Comparison of ENCODE assay signal across 19 cellular contexts in the genomic region with DNA sequence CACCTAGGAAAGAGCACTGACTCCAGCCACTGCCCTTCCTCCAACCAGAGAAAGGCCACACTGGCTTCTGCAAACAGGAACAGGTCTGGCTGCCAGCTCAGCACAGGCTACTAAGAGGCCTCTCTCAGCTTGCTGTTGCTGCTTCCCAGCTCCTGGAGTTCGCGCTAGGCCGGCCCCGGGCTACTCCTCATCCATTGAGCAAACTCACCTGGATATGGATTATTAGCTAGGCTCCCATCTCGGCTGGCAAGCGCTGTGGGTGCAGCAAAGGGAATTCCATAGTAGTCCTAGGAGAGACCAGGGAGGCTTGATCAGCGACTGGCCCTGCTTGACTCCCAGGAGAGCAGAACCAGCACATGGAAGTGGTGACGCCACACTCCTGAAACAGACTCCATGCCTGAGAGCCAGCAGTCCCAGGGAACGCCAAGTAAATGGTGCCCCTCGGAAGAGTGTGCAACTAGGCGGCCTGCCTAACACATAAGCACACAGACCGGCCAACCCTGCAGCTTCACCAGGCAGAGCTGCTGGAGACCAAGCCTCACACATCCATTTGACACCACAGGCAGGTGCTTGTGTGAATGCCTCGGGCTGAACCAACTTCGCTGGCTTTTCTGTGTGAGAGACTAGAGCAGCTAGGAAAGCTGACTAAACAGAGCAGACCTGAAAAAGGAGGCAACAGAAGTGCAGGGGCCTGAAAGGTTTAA.
A peak's percentile ranks its signal among the peaks of the same experiment; 100 is the strongest.
DNase-seq lines count a peak whose midpoint lies in the region; ATAC-seq, FAIRE-seq and TF ChIP-seq lines count a peak whose summit lies in the region.
"Had no signal": no experiment of that assay in that cellular context is flagged by ENCODE, and none has a peak within 500 bp of the region (broad histone marks: within the 10 kb centered on the region; RNA-seq: fewer than 3 reads in every experiment).

No MANE protein-coding gene starts in this region.

- CTCF ChIA-PET in MCF 10A (lab: Yijun Ruan, JAX), result interaction anchor here (0.7 to 6.0 kb wide), 9 partner anchors 10 to 330 kb away, joined by 3 to 22 read pairs (median 4); no protein-coding TSS in a partner anchor
- CTCF ChIA-PET in K562 (lab: Yijun Ruan, JAX; ENCODE audit: low intra/inter-chr PET ratio), result no interaction called here

- H3K27me3 ChIP-seq in K562 (ENCODE audit: control insufficient read depth in 2 of 2, insufficient read depth in 2 of 2, low read length in 2 of 2) (no peaks in the 10 kb centered on the region), spleen (replicated peaks in 1 of 7) (no peaks in the 10 kb centered on the region), WERI-Rb-1 (ENCODE audit: insufficient read depth, low read depth, severe bottlenecking) (no peaks in the 10 kb centered on the region), gastroesophageal sphincter (no peaks in the 10 kb centered on the region)

- POLR2A ChIA-PET in MCF 10A (lab: Yijun Ruan, JAX) (interaction anchor here (0.7 to 1.5 kb wide), 5 partner anchors 9 to 62 kb away, joined by 3 to 6 read pairs (median 3); no protein-coding TSS in a partner anchor), K562 (lab: Yijun Ruan, JAX) (interaction anchor here (0.7 to 1.5 kb wide), 7 partner anchors 10 to 113 kb away, joined by 3 to 5 read pairs (median 3); no protein-coding TSS in a partner anchor)

- no peak for TF ChIP-seq RAD21 in K562 (CRISPR knock-in tag; conservative IDR thresholded peaks at IDR 0.05 in 1 of 2, IDR thresholded peaks at IDR 0.05 in 1 of 2)

- no peak overlapping the region for H3K9ac ChIP-seq in K562 (ENCODE audit: insufficient read depth in 1 of 2, low read depth in 2 of 2, low read length in 2 of 2)

- FAIRE-seq in K562 (lab: Jason Lieb, UNC), result no peak
- FAIRE-seq: HTR-8/SVneo had no signal

- TF ChIP-seq EP300 in K562 (IDR thresholded peaks at IDR 0.05; ENCODE audit: low read length) (no peak), gastroesophageal sphincter (IDR thresholded peaks at IDR 0.05) (no peak)

- intact Hi-C loops in MCF 10A (cut with micrococcal nuclease) (loop anchor here (10.0 kb wide), 1 partner anchor 109 kb away; a partner anchor contains a TSS), K562 (cut with micrococcal nuclease) (loop anchor here (10.0 kb wide), 2 partner anchors 151 to 189 kb away; no protein-coding TSS in a partner anchor), spleen (cut with DNase I; ENCODE audit: low total_unique reads) (no loop called here)

- WGBS in K562 (ENCODE audit: insufficient coverage, low coverage, missing lambda C conversion rate), result 98% methylated on average over 10 of the region's 14 CpGs
- WGBS in spleen, 5 donors, result 90 to 96% (median 95%) methylated on average over 10 to 14 of the region's 14 CpGs
- WGBS in gastroesophageal sphincter (ENCODE audit: low coverage in 1 of 2), 2 donors, result 79% methylated on average over 2 of the region's 14 CpGs; no CpG with 5 or more reads in 1 of the 2 donors

- H3K4me3 Mint-ChIP-seq in MCF 10A (ENCODE audit: unreplicated experiment) (no peak overlapping the region), memory B cell (no peak overlapping the region)
- H3K4me3 Mint-ChIP-seq: CD8-positive, alpha-beta T cell; WTC11 had no signal

- BruUV-seq in MCF 10A (replicated peaks; lab: Mats Ljungman, UMichigan) (no TSS peak), K562 (replicated peaks; lab: Mats Ljungman, UMichigan) (no TSS peak)

- ATAC-seq in K562, result no peak
- no peak for ATAC-seq in memory B cell (ENCODE audit: low read depth)
- no peak for ATAC-seq in gastroesophageal sphincter
- ATAC-seq: CD8-positive, alpha-beta T cell had no signal

- H3K9me3 ChIP-seq in K562 (replicated peaks; ENCODE audit: control insufficient read depth, insufficient read depth, low read depth, low read length) (no peaks in the 10 kb centered on the region), spleen (no peaks in the 10 kb centered on the region), WERI-Rb-1 (ENCODE audit: severe bottlenecking) (no peaks in the 10 kb centered on the region), gastroesophageal sphincter (no peaks in the 10 kb centered on the region)

- H3K9me3 Mint-ChIP-seq in MCF 10A (ENCODE audit: unreplicated experiment), result no peaks in the 10 kb centered on the region
- no peaks in the 10 kb centered on the region for H3K9me3 Mint-ChIP-seq in memory B cell
- H3K9me3 Mint-ChIP-seq: CD8-positive, alpha-beta T cell; neural crest cell; WTC11 had no signal

- H3K27ac ChIP-seq in K562 (ENCODE audit: extremely low read depth, low read depth, low read length) (no peak overlapping the region), spleen (peak overlapping the region in 1 of 8 donors; percentile 14), WERI-Rb-1 (no peak overlapping the region), gastroesophageal sphincter (no peak overlapping the region)
- H3K27ac ChIP-seq: coronary artery had no signal

- no peaks in the 10 kb centered on the region for H3K79me2 ChIP-seq in K562 (ENCODE audit: control insufficient read depth, insufficient read depth, low read length)

- no peaks in the 10 kb centered on the region for H3K27me3 Mint-ChIP-seq in MCF 10A (ENCODE audit: insufficient read depth, unreplicated experiment)
- no peaks in the 10 kb centered on the region for H3K27me3 Mint-ChIP-seq in memory B cell

- no peak overlapping the region for H3K4me2 ChIP-seq in K562 (ENCODE audit: insufficient read depth, low read length)

- in situ Hi-C loops in T47D (cut with HindIII; ENCODE audit: low pct_unique_long_range_greater_than_20kb, low sequenced_read_pairs), result no loop called here
- in situ Hi-C loops in K562 (cut with MboI), result no loop called here

- no peaks in the 10 kb centered on the region for H4K20me1 ChIP-seq in K562 (replicated peaks; ENCODE audit: control insufficient read depth, insufficient read depth, low read length)

- no peak overlapping the region for H2AFZ ChIP-seq in K562 (ENCODE audit: low read depth, low read length)

- no peak for TF ChIP-seq POLR2A in K562 (conservative IDR thresholded peaks at IDR 0.05)
- TF ChIP-seq POLR2A in spleen (IDR thresholded peaks at IDR 0.05), result no peak
- TF ChIP-seq POLR2A in gastroesophageal sphincter (IDR thresholded peaks at IDR 0.05), result no peak

- H3K27ac Mint-ChIP-seq in MCF 10A (ENCODE audit: low read depth, unreplicated experiment), result no peak overlapping the region
- H3K27ac Mint-ChIP-seq in memory B cell, result peak overlapping the region; percentile 73
- H3K27ac Mint-ChIP-seq: CD8-positive, alpha-beta T cell; WTC11 had no signal

- peak; percentile 32 to 65 for DNase-seq in T47D (ENCODE audit: low read depth in 1 of 2, low spot score in 1 of 2)
- DNase-seq in MCF 10A (ENCODE audit: unreplicated experiment), result no peak
- DNase-seq in K562 (ENCODE audit: extremely low read depth in 1 of 4, low spot score in 3 of 4), result no peak
- DNase-seq in memory B cell (ENCODE audit: low spot score in 2 of 2), result no peak
- peak; percentile 72 for DNase-seq in spleen
- DNase-seq in WERI-Rb-1, result no peak
- DNase-seq in activated CD8-positive, alpha-beta memory T cell treated with anti-CD3 and anti-CD28 coated beads, Interleukin-2, amount 50 U/mL, for 48 hours, result no peak
- DNase-seq: activated effector memory CD4-positive, alpha-beta T cell treated with anti-CD3 and anti-CD28 coated beads, Interleukin-2, amount 50 U/mL, for 16 hours; CD8-positive, alpha-beta T cell; NCI-H1436; NCI-H2227 treated with DMSO at 0.1 percent for 48 hours; NK-92 treated with Interleukin-12 subunit alpha and Interleukin-12 subunit beta, amount 100 ng/mL, for 24 hours; T-helper 1 cell had no signal

- no peaks in the 10 kb centered on the region for H3K4me1 ChIP-seq in K562 (replicated peaks in 1 of 2; ENCODE audit: control insufficient read depth in 2 of 2, insufficient read depth in 2 of 2, low read length in 2 of 2)
- H3K4me1 ChIP-seq in spleen, result no peaks in the 10 kb centered on the region
- H3K4me1 ChIP-seq in gastroesophageal sphincter, result peaks cover 0 to 13% (median 6%) of the 10 kb centered on the region in 3 donors

- H3K36me3 ChIP-seq in K562 (ENCODE audit: control insufficient read depth, insufficient read depth, low read length) (peaks cover 100% of the 10 kb centered on the region), spleen (peaks cover 0 to 100% (median 84%) of the 10 kb centered on the region in 6 donors), WERI-Rb-1 (peaks cover 100% of the 10 kb centered on the region), gastroesophageal sphincter (peaks cover 0 to 96% of the 10 kb centered on the region in 2 donors)

- H3K36me3 Mint-ChIP-seq in MCF 10A (ENCODE audit: insufficient read depth, unreplicated experiment) (peaks cover 83% of the 10 kb centered on the region), memory B cell (peaks cover 15% of the 10 kb centered on the region)

- H3K4me1 Mint-ChIP-seq in MCF 10A (ENCODE audit: insufficient read depth, unreplicated experiment) (no peaks in the 10 kb centered on the region), memory B cell (no peaks in the 10 kb centered on the region)
- H3K4me1 Mint-ChIP-seq: neural crest cell had no signal

- H3K4me3 ChIP-seq in K562, result no peak overlapping the region
- H3K4me3 ChIP-seq in spleen, result no peak overlapping the region
- H3K4me3 ChIP-seq in WERI-Rb-1 (ENCODE audit: low read depth, low read length), result no peak overlapping the region
- H3K4me3 ChIP-seq in gastroesophageal sphincter, result no peak overlapping the region
- H3K4me3 ChIP-seq: coronary artery, lung had no signal

- no peaks in the 10 kb centered on the region for H3K9me1 ChIP-seq in K562 (ENCODE audit: control insufficient read depth, insufficient read depth, low read length)

- TF ChIP-seq CTCF in MCF 10A (IDR thresholded peaks at IDR 0.05; ENCODE audit: unreplicated experiment) (no peak), K562 (IDR thresholded peaks at IDR 0.05 in 2 of 3, conservative IDR thresholded peaks at IDR 0.05 in 1 of 3; ENCODE audit: insufficient read depth in 2 of 3, low read depth in 1 of 3, low read length in 3 of 3) (no peak), spleen (IDR thresholded peaks at IDR 0.05 in 8 of 11, conservative IDR thresholded peaks at IDR 0.05 in 3 of 11) (no peak), WERI-Rb-1 (IDR thresholded peaks at IDR 0.05; ENCODE audit: low read depth, low read length) (no peak), gastroesophageal sphincter (IDR thresholded peaks at IDR 0.05) (no peak)

TF ChIP-seq in K562, 482 proteins besides CTCF, POLR2A, EP300 and RAD21:
- TF ChIP-seq GTF2A2 (tag; IDR thresholded peaks at IDR 0.05) (no peak), POLR2G (IDR thresholded peaks at IDR 0.05; ENCODE audit: low read depth, low read length) (0 out of 2 replicates have a peak, but pooled peaks have one; percentile 15)

Comparison
In these comparisons a context has a peak if more than half of its experiments do, and no peak if none do; other contexts are left out.
1. DNase-seq: peak in T47D (2 of 2) and spleen (single experiment); none in MCF 10A (single experiment), K562 (0 of 4), memory B cell (0 of 2), WERI-Rb-1 (single experiment) and activated CD8-positive, alpha-beta memory T cell treated with anti-CD3 and anti-CD28 coated beads, Interleukin-2, amount 50 U/mL, for 48 hours (single experiment).